18 cellular contexts compared by ENCODE assay signal in genomic region chr1:54302549-54302948, GRCh38.
"Had no signal": no experiment of that assay in that cellular context is flagged by ENCODE, and none has a peak within 500 bp of the region (broad histone marks: within the 10 kb centered on the region; RNA-seq: fewer than 3 reads in every experiment).

No MANE protein-coding gene starts in this region.

- H3K4me3 ChIP-seq: breast epithelium, colonic mucosa, dorsolateral prefrontal cortex, esophagus muscularis mucosa, neural progenitor cell, thyroid gland had no signal

- H3K9me3 ChIP-seq: breast epithelium, colonic mucosa, esophagus muscularis mucosa, thyroid gland had no signal

- H3K36me3 ChIP-seq: breast epithelium, colonic mucosa, esophagus muscularis mucosa, neural progenitor cell, thyroid gland had no signal

- H3K27me3 Mint-ChIP-seq: stimulated activated memory B cell treated with anti-CD40 and anti-IgM and Interleukin-4, amounts not matched to agents 10 μg/mL and 1 μg/mL and 100 μg/mL, for 72 hours; T-cell had no signal

- H3K36me3 Mint-ChIP-seq: mesothelial cell of epicardium; stimulated activated memory B cell treated with anti-CD40 and anti-IgM and Interleukin-4, amounts not matched to agents 10 μg/mL and 1 μg/mL and 100 μg/mL, for 72 hours; T-cell had no signal

- DNase-seq: activated effector memory CD4-positive, alpha-beta T cell treated with anti-CD3 and anti-CD28 coated beads, Interleukin-2, amount 50 U/mL, for 16 hours; activated naive CD4-positive, alpha-beta T cell treated with anti-CD3 and anti-CD28 coated beads, Interleukin-2, amount 50 U/mL, for 16 hours; amniotic stem cell; colonic mucosa; dorsolateral prefrontal cortex; hippocampal formation; left ventricle myocardium superior; mammary epithelial cell; stimulated activated CD4-positive, alpha-beta T cell treated with anti-CD3 and anti-CD28 coated beads, Interleukin-2, amount 100 ng/mL, for 24 hours; T-cell; thyroid gland had no signal

- ATAC-seq: sciatic nerve; stimulated activated memory B cell treated with anti-CD40 and anti-IgM and Interleukin-4, amounts not matched to agents 10 μg/mL and 1 μg/mL and 100 μg/mL, for 72 hours; T-cell had no signal

- H3K27ac ChIP-seq: colonic mucosa, esophagus muscularis mucosa, neural progenitor cell, thyroid gland had no signal

- H3K27me3 ChIP-seq: breast epithelium, colonic mucosa, dorsolateral prefrontal cortex, esophagus muscularis mucosa, thyroid gland had no signal

- H3K4me3 Mint-ChIP-seq: mesothelial cell of epicardium; neural progenitor cell; stimulated activated memory B cell treated with anti-CD40 and anti-IgM and Interleukin-4, amounts not matched to agents 10 μg/mL and 1 μg/mL and 100 μg/mL, for 72 hours; T-cell; T-helper 2 cell treated with Interferon-gamma antibody and Interleukin-4, amounts not matched to agents 5 μg/mL and 100 μg/mL, for 36 hours had no signal

- H3K27ac Mint-ChIP-seq: stimulated activated memory B cell treated with anti-CD40 and anti-IgM and Interleukin-4, amounts not matched to agents 10 μg/mL and 1 μg/mL and 100 μg/mL, for 72 hours; T-cell; T-helper 2 cell treated with Interferon-gamma antibody and Interleukin-4, amounts not matched to agents 5 μg/mL and 100 μg/mL, for 36 hours had no signal

- H3K9me3 Mint-ChIP-seq: mesothelial cell of epicardium; stimulated activated memory B cell treated with anti-CD40 and anti-IgM and Interleukin-4, amounts not matched to agents 10 μg/mL and 1 μg/mL and 100 μg/mL, for 72 hours; T-cell; T-helper 2 cell treated with Interferon-gamma antibody and Interleukin-4, amounts not matched to agents 5 μg/mL and 100 μg/mL, for 36 hours had no signal
